In genomic region chr9:37286530-37287175, GRCh38 we compare ENCODE assay signal across 22 cellular contexts.
DNase-seq lines count a peak whose midpoint lies in the region; ATAC-seq, FAIRE-seq and TF ChIP-seq lines count a peak whose summit lies in the region.
"Had no signal": no experiment of that assay in that cellular context is flagged by ENCODE, and none has a peak within 500 bp of the region (broad histone marks: within the 10 kb centered on the region; RNA-seq: fewer than 3 reads in every experiment).

No MANE protein-coding gene starts in this region.

- no peaks in the 10 kb centered on the region for H3K9me3 Mint-ChIP-seq in activated B cell treated with CpG ODN at 0.5 μM for 24 hours
- peaks cover 5 to 6% of the 10 kb centered on the region in 2 donors for H3K9me3 Mint-ChIP-seq in stimulated activated naive B cell treated with anti-CD40 and anti-IgM and Interleukin-4, amounts not matched to agents 10 μg/mL and 1 μg/mL and 100 μg/mL, for 72 hours
- H3K9me3 Mint-ChIP-seq: T-cell had no signal

- WGBS in HepG2 (ENCODE audit: low lambda C conversion rate): 93% methylated on average over 6 of the region's 6 CpGs
- WGBS in right lobe of liver (ENCODE audit: insufficient coverage, low coverage, low lambda C conversion rate, missing lambda C conversion rate): 78% methylated on average over 6 of the region's 6 CpGs

- H3K4me1 Mint-ChIP-seq in activated B cell treated with CpG ODN at 0.5 μM for 24 hours: peaks cover 89% of the 10 kb centered on the region
- peaks cover 27 to 62% of the 10 kb centered on the region in 2 donors for H3K4me1 Mint-ChIP-seq in stimulated activated naive B cell treated with anti-CD40 and anti-IgM and Interleukin-4, amounts not matched to agents 10 μg/mL and 1 μg/mL and 100 μg/mL, for 72 hours

- ATAC-seq in HepG2 (no peak), right lobe of liver (no peak), activated B cell treated with CpG ODN at 0.5 μM for 24 hours (ENCODE audit: low read depth) (no peak), GM21786 (IDR thresholded peaks at IDR 0.05; ENCODE audit: unreplicated experiment) (no peak)
- ATAC-seq in stimulated activated naive B cell treated with anti-CD40 and anti-IgM and Interleukin-4, amounts not matched to agents 10 μg/mL and 1 μg/mL and 100 μg/mL, for 72 hours (replicated peaks): no peak
- ATAC-seq: PC-3, T-cell had no signal

- TF ChIP-seq CTCF in HepG2 (CRISPR knock-in tag; IDR thresholded peaks at IDR 0.05) (no peak), right lobe of liver (IDR thresholded peaks at IDR 0.05) (no peak), activated B cell treated with CpG ODN at 0.5 μM for 24 hours (IDR thresholded peaks at IDR 0.05) (no peak)

- POLR2A ChIA-PET in HepG2 (lab: Yijun Ruan, JAX) (no interaction called here), activated B cell treated with CpG ODN at 0.5 μM for 24 hours (lab: Charles Lee) (interaction anchor here (0.6 to 1.8 kb wide), 8 partner anchors 17 to 296 kb away, joined by 3 to 6 read pairs (median 4); partner anchors contain the start of gene ZCCHC7)

- H3K4me1 ChIP-seq in HepG2 (ENCODE audit: insufficient read depth, low read length) (no peaks in the 10 kb centered on the region), right lobe of liver (no peaks in the 10 kb centered on the region), Karpas-422 (ENCODE audit: low read length) (peaks cover 82% of the 10 kb centered on the region)

- H4K20me1 ChIP-seq in HepG2 (ENCODE audit: insufficient read depth, low read length) (no peaks in the 10 kb centered on the region), Karpas-422 (ENCODE audit: insufficient read depth, low read depth, low read length) (no peaks in the 10 kb centered on the region)

- H3K9me3 ChIP-seq in HepG2 (ENCODE audit: low read length) (no peaks in the 10 kb centered on the region), right lobe of liver (no peaks in the 10 kb centered on the region), Karpas-422 (ENCODE audit: low read length) (no peaks in the 10 kb centered on the region)
- H3K9me3 ChIP-seq: MG63, SJSA1 had no signal

- H3K27ac ChIP-seq in HepG2 (ENCODE audit: extremely low read length, insufficient read depth, low read length) (no peak overlapping the region), right lobe of liver (no peak overlapping the region), Karpas-422 (ENCODE audit: low read length) (peak overlapping the region; percentile 98)
- H3K27ac ChIP-seq: HL-60, SJSA1 had no signal

- H3K9ac ChIP-seq in HepG2 (ENCODE audit: insufficient read depth, low read depth, low read length) (no peak overlapping the region), Karpas-422 (ENCODE audit: low read length) (no peak overlapping the region)

- CTCF ChIA-PET in HepG2 (lab: Yijun Ruan, JAX; ENCODE audit: low intra/inter-chr PET ratio, low total read pairs): no interaction called here
- CTCF ChIA-PET in activated B cell treated with CpG ODN at 0.5 μM for 24 hours (lab: Charles Lee): interaction anchor here (1.0 kb wide), 1 partner anchor 14 kb away, joined by 3 read pairs; no protein-coding TSS in a partner anchor

- BruUV-seq in HepG2 (replicated peaks; lab: Mats Ljungman, UMichigan): no TSS peak

- H3K79me2 ChIP-seq in HepG2 (ENCODE audit: insufficient read depth, low read length) (no peaks in the 10 kb centered on the region), Karpas-422 (ENCODE audit: low read length) (peaks cover 83% of the 10 kb centered on the region)

- no peaks in the 10 kb centered on the region for H3K27me3 ChIP-seq in HepG2 (ENCODE audit: control insufficient read depth in 1 of 2, insufficient read depth in 2 of 2, low read length in 2 of 2)
- no peaks in the 10 kb centered on the region for H3K27me3 ChIP-seq in right lobe of liver
- H3K27me3 ChIP-seq in Karpas-422 (ENCODE audit: low read length): no peaks in the 10 kb centered on the region
- H3K27me3 ChIP-seq: MG63, SJSA1 had no signal

- no peaks in the 10 kb centered on the region for H3K9me2 ChIP-seq in Karpas-422 (replicated peaks; ENCODE audit: insufficient read depth, low read length)

- no peak for FAIRE-seq in HepG2 (lab: Jason Lieb, UNC)
- FAIRE-seq: GM12892 had no signal

- in situ Hi-C loops in HepG2 (cut with HindIII; ENCODE audit: extremely low pct_ligation_motif_present, low pct_unique_long_range_greater_than_20kb): no loop called here

- H3K4me2 ChIP-seq in HepG2 (ENCODE audit: low read depth, low read length) (no peak overlapping the region), Karpas-422 (ENCODE audit: low read depth, low read length, poor library complexity, severe bottlenecking) (no peak overlapping the region)

- no peak for TF ChIP-seq POLR2A in HepG2 (IDR thresholded peaks at IDR 0.05; ENCODE audit: insufficient read depth in 1 of 2, low read depth in 2 of 2, low read length in 2 of 2)
- TF ChIP-seq POLR2A in right lobe of liver (IDR thresholded peaks at IDR 0.05): no peak

- H3K27ac Mint-ChIP-seq in activated B cell treated with CpG ODN at 0.5 μM for 24 hours: peak overlapping the region; percentile 83
- peak overlapping the region; percentile 87 for H3K27ac Mint-ChIP-seq in stimulated activated naive B cell treated with anti-CD40 and anti-IgM and Interleukin-4, amounts not matched to agents 10 μg/mL and 1 μg/mL and 100 μg/mL, for 72 hours
- H3K27ac Mint-ChIP-seq: T-cell had no signal

- no peak for TF ChIP-seq RAD21 in HepG2 (CRISPR knock-in tag; IDR thresholded peaks at IDR 0.05)

- H3K36me3 Mint-ChIP-seq in activated B cell treated with CpG ODN at 0.5 μM for 24 hours (ENCODE audit: low read depth): peaks cover 18% of the 10 kb centered on the region
- H3K36me3 Mint-ChIP-seq in stimulated activated naive B cell treated with anti-CD40 and anti-IgM and Interleukin-4, amounts not matched to agents 10 μg/mL and 1 μg/mL and 100 μg/mL, for 72 hours: peaks cover 27 to 37% of the 10 kb centered on the region in 2 donors

- H3K4me3 ChIP-seq in HepG2 (replicated peaks in 1 of 3; ENCODE audit: insufficient read depth in 1 of 3, low read depth in 2 of 3, low read length in 3 of 3) (no peak overlapping the region), right lobe of liver (no peak overlapping the region), Karpas-422 (ENCODE audit: low read length) (no peak overlapping the region)
- H3K4me3 ChIP-seq: MG63, SJSA1 had no signal

- TF ChIP-seq EP300 in HepG2 (IDR thresholded peaks at IDR 0.05; ENCODE audit: low read depth in 2 of 2, low read length in 2 of 2) (no peak), HepG2 (CRISPR knock-in tag; IDR thresholded peaks at IDR 0.05; ENCODE audit: borderline replicate concordance) (no peak)

- intact Hi-C loops in HepG2 (cut with micrococcal nuclease; ENCODE audit: unreplicated experiment): no loop called here
- intact Hi-C loops in right lobe of liver (cut with DNase I): no loop called here
- intact Hi-C loops in activated B cell treated with CpG ODN at 0.5 μM for 24 hours (cut with micrococcal nuclease): no loop called here

- no peak overlapping the region for H2AFZ ChIP-seq in HepG2 (ENCODE audit: low read length)
- H2AFZ ChIP-seq in Karpas-422 (ENCODE audit: low read length): no peak overlapping the region

- H3K36me3 ChIP-seq in HepG2 (replicated peaks in 1 of 2; ENCODE audit: control insufficient read depth in 1 of 2, insufficient read depth in 2 of 2, low read length in 2 of 2) (no peaks in the 10 kb centered on the region), right lobe of liver (no peaks in the 10 kb centered on the region), Karpas-422 (ENCODE audit: insufficient read depth, low read length) (peaks cover 5% of the 10 kb centered on the region; the same call in 1 of the 2 replicates)
- H3K36me3 ChIP-seq: MG63, SJSA1 had no signal

- no peak overlapping the region for H3K4me3 Mint-ChIP-seq in activated B cell treated with CpG ODN at 0.5 μM for 24 hours
- peak overlapping the region in 1 of 2 donors; percentile 29 for H3K4me3 Mint-ChIP-seq in stimulated activated naive B cell treated with anti-CD40 and anti-IgM and Interleukin-4, amounts not matched to agents 10 μg/mL and 1 μg/mL and 100 μg/mL, for 72 hours
- H3K4me3 Mint-ChIP-seq: T-cell had no signal

- DNase-seq in HepG2 (ENCODE audit: low spot score) (no peak), right lobe of liver (no peak), Karpas-422 (no peak), activated B cell treated with CpG ODN at 0.5 μM for 24 hours (no peak)
- DNase-seq in stimulated activated naive B cell treated with anti-CD40 and anti-IgM and Interleukin-4, amounts not matched to agents 10 μg/mL and 1 μg/mL and 100 μg/mL, for 72 hours: no peak
- DNase-seq in effector CD4-positive, alpha-beta T cell: no peak
- DNase-seq: C1 segment of cervical spinal cord; DMS153; GOT3; KG1; MG63; NCI-H1105; NCI-H187; NCI-H2171 treated with DMSO at 0.1 percent for 48 hours; NCI-H510A; NK-92 treated with Interleukin-12 subunit alpha and Interleukin-12 subunit beta, amount 100 ng/mL, for 24 hours; PC-3; T-cell had no signal

- H3K27me3 Mint-ChIP-seq in activated B cell treated with CpG ODN at 0.5 μM for 24 hours: no peaks in the 10 kb centered on the region
- no peaks in the 10 kb centered on the region for H3K27me3 Mint-ChIP-seq in stimulated activated naive B cell treated with anti-CD40 and anti-IgM and Interleukin-4, amounts not matched to agents 10 μg/mL and 1 μg/mL and 100 μg/mL, for 72 hours
- H3K27me3 Mint-ChIP-seq: T-cell had no signal

TF ChIP-seq in HepG2, 621 proteins besides CTCF, POLR2A, EP300 and RAD21 (continues in another document):
- TF ChIP-seq ZKSCAN8 (CRISPR knock-in tag; IDR thresholded peaks at IDR 0.05; ENCODE audit: borderline replicate concordance) (no peak), ZNF124 (CRISPR knock-in tag; IDR thresholded peaks at IDR 0.05) (no peak), PCBP1 (IDR thresholded peaks at IDR 0.05; ENCODE audit: borderline replicate concordance, low read depth, low read length) (0 out of 2 replicates have a peak, but pooled peaks have one; percentile 83), ZNF883 (CRISPR knock-in tag; IDR thresholded peaks at IDR 0.05; ENCODE audit: not compliant biosample characterization) (no peak), ZNF33A (CRISPR knock-in tag; IDR thresholded peaks at IDR 0.05; ENCODE audit: borderline replicate concordance) (no peak), IKZF5 (CRISPR knock-in tag; IDR thresholded peaks at IDR 0.05) (no peak), ZNF3 (CRISPR knock-in tag; IDR thresholded peaks at IDR 0.05) (no peak), ZNF430 (CRISPR knock-in tag; IDR thresholded peaks at IDR 0.05) (no peak), ZNF589 (CRISPR knock-in tag; conservative IDR thresholded peaks at IDR 0.05) (no peak), NFATC3 (CRISPR knock-in tag; IDR thresholded peaks at IDR 0.05) (no peak)
